Comparison of ENCODE assay signal across 16 cellular contexts in genomic region chr10:79409038-79410035, GRCh38. TPM values are rescaled to one million over a fixed set of nuclear protein-coding genes. Genes with fewer than 3 reads are reported as not detected.
A peak's percentile ranks its signal among the peaks of the same experiment; 100 is the strongest.
DNase-seq lines count a peak whose midpoint lies in the region; ATAC-seq, FAIRE-seq and TF ChIP-seq lines count a peak whose summit lies in the region.
"Had no signal": no experiment of that assay in that cellular context is flagged by ENCODE, and none has a peak within 500 bp of the region (broad histone marks: within the 10 kb centered on the region; RNA-seq: fewer than 3 reads in every experiment).

No MANE protein-coding gene starts in this region.

- no peak for FAIRE-seq in frontal cortex (lab: Jason Lieb, UNC)
- FAIRE-seq: RCC 7860 had no signal

- H3K36me3 ChIP-seq in mucosa of descending colon (ENCODE audit: low read depth) (no peaks in the 10 kb centered on the region), stomach (peaks cover 0 to 7% (median 0%) of the 10 kb centered on the region in 4 donors)

- no peaks in the 10 kb centered on the region for H3K9me3 Mint-ChIP-seq in activated T-helper 17 cell treated with anti-CD3 and anti-CD28 coated beads, Interleukin-2, amount 50 U/mL, for 72 hours
- H3K9me3 Mint-ChIP-seq: CD4-positive, CD25-positive, alpha-beta regulatory T cell; H9 had no signal

- peak overlapping the region; percentile 9 for H3K27ac Mint-ChIP-seq in activated T-helper 17 cell treated with anti-CD3 and anti-CD28 coated beads, Interleukin-2, amount 50 U/mL, for 72 hours

- DNase-seq in frontal cortex (ENCODE audit: low spot score in 2 of 2) (peak; percentile 63 to 69), mucosa of descending colon (peak in 2 of 3 donors; percentile 25 to 40), stomach (peak; percentile 56), NCI-H187 (lab: John Stamatoyannopoulos, UW) (no peak), left colon (no peak)
- no peak for DNase-seq in activated CD4-positive, CD25-positive, alpha-beta regulatory T cell treated with anti-CD3 and anti-CD28 coated beads, Interleukin-2, amount 50 U/mL, for 72 hours
- DNase-seq: activated effector memory CD4-positive, alpha-beta T cell treated with Interleukin-2 at 50 U/mL for 16 hours; CD4-positive, CD25-positive, alpha-beta regulatory T cell; H9; NCI-H510A; stimulated activated CD4-positive, alpha-beta T cell treated with anti-CD3 and anti-CD28 coated beads, Interleukin-4, amount 100 ng/mL, for 1 hour; stimulated activated naive CD4-positive, alpha-beta T cell; T-helper 2 cell had no signal

- intact Hi-C loops in mucosa of descending colon (cut with DNase I, micrococcal nuclease) = no loop called here
- intact Hi-C loops in stomach (cut with DNase I; ENCODE audit: low total_unique reads) = no loop called here
- intact Hi-C loops in left colon (cut with DNase I, micrococcal nuclease) = no loop called here

- TF ChIP-seq EP300 in stomach (IDR thresholded peaks at IDR 0.05) = no peak

- H3K27ac ChIP-seq in stomach = peak overlapping the region in 1 of 5 donors; percentile 47

- H3K27me3 Mint-ChIP-seq in activated T-helper 17 cell treated with anti-CD3 and anti-CD28 coated beads, Interleukin-2, amount 50 U/mL, for 72 hours = peaks cover 6% of the 10 kb centered on the region

- H3K9me3 ChIP-seq in mucosa of descending colon (no peaks in the 10 kb centered on the region), stomach (no peaks in the 10 kb centered on the region)

- TF ChIP-seq CTCF in mucosa of descending colon (IDR thresholded peaks at IDR 0.05) (no peak), stomach (IDR thresholded peaks at IDR 0.05) (no peak)

- 60 to 80% (median 70%) methylated on average over 14 to 15 of the region's 15 CpGs for WGBS in stomach, 5 donors

- peaks cover 9% of the 10 kb centered on the region for H3K4me1 Mint-ChIP-seq in activated T-helper 17 cell treated with anti-CD3 and anti-CD28 coated beads, Interleukin-2, amount 50 U/mL, for 72 hours

- no peak overlapping the region for H3K4me3 Mint-ChIP-seq in activated T-helper 17 cell treated with anti-CD3 and anti-CD28 coated beads, Interleukin-2, amount 50 U/mL, for 72 hours
- H3K4me3 Mint-ChIP-seq: CD4-positive, CD25-positive, alpha-beta regulatory T cell; H9 had no signal

- H3K27me3 ChIP-seq in stomach = no peaks in the 10 kb centered on the region

- H3K4me1 ChIP-seq in mucosa of descending colon (ENCODE audit: low read depth) (peaks cover 16% of the 10 kb centered on the region), stomach (peaks cover 0 to 23% (median 4%) of the 10 kb centered on the region in 4 donors)

- ATAC-seq in activated T-helper 17 cell treated with anti-CD3 and anti-CD28 coated beads, Interleukin-2, amount 50 U/mL, for 72 hours (replicated peaks) = no peak
- ATAC-seq in mucosa of descending colon (no peak), HG02588 (IDR thresholded peaks at IDR 0.05; ENCODE audit: unreplicated experiment) (no peak), left colon (no peak)

- no peaks in the 10 kb centered on the region for H3K36me3 Mint-ChIP-seq in activated T-helper 17 cell treated with anti-CD3 and anti-CD28 coated beads, Interleukin-2, amount 50 U/mL, for 72 hours (ENCODE audit: low read depth)
- H3K36me3 Mint-ChIP-seq: CD4-positive, CD25-positive, alpha-beta regulatory T cell had no signal

- H3K4me3 ChIP-seq in mucosa of descending colon (no peak overlapping the region), stomach (no peak overlapping the region)

- no peak for TF ChIP-seq POLR2A in stomach (IDR thresholded peaks at IDR 0.05)

RNA-seq across cellular contexts. Expression of gene ZCCHC24, which starts 36.1 kb away (rescaled TPM):
- 1 to 10 TPM; 1.3 to 2.6 TPM for total RNA-seq in activated T-helper 17 cell treated with anti-CD3 and anti-CD28 coated beads, Interleukin-2, amount 50 U/mL, for 72 hours
- 4.1 TPM for total RNA-seq in frontal cortex
- total RNA-seq in mucosa of descending colon = 100 to 1,000 TPM in 1 of 3 donors, 10 to 100 TPM in 1, 1 to 10 TPM in 1; 5.6 to 125 (median 22.8) TPM
- 10 to 100 TPM in 4 of 5 donors, 1 to 10 TPM in 1; 9.7 to 60.3 (median 28.0) TPM for total RNA-seq in stomach
- 10 to 100 TPM; 13.3 to 53.0 (median 45.3) TPM for polyA plus RNA-seq in stomach
- total RNA-seq in left colon = 10 to 100 TPM in 1 of 2 donors, 1 to 10 TPM in 1; 5.3 to 18.4 TPM

Comparison
In these comparisons a context has a peak if more than half of its experiments do, and no peak if none do; other contexts are left out.
1. DNase-seq: peak in frontal cortex (2 of 2), mucosa of descending colon (2 of 3) and stomach (single experiment); none in NCI-H187 (0 of 2), left colon (0 of 2) and activated CD4-positive, CD25-positive, alpha-beta regulatory T cell treated with anti-CD3 and anti-CD28 coated beads, Interleukin-2, amount 50 U/mL, for 72 hours (single experiment).